In genomic region chr11:77473801-77474508, GRCh38 we compare ENCODE assay signal across 8 cellular contexts. TPM values are rescaled to one million over a fixed set of nuclear protein-coding genes. Genes with fewer than 3 reads are reported as not detected.
DNase-seq lines count a peak whose midpoint lies in the region; ATAC-seq and TF ChIP-seq lines count a peak whose summit lies in the region.

Gene PAK1, minus strand, starts transcription at chr11:77474094. Its CDS starts 81,574 bp downstream, at chr11:77392520.

- CTCF ChIA-PET in Panc1 (lab: Charles Lee): interaction anchor here (0.7 kb wide), 1 partner anchor 81 kb away, joined by 8 read pairs; no protein-coding TSS in a partner anchor

- no peak for TF ChIP-seq CTCF in Panc1 (IDR thresholded peaks at IDR 0.05)
- no peak for TF ChIP-seq CTCF in fibroblast of mammary gland (conservative IDR thresholded peaks at IDR 0.05; ENCODE audit: control insufficient read depth, insufficient read depth, low read depth, low read length)

- peak; percentile 16; the same call in 1 of the 2 replicates for TF ChIP-seq RAD21 in Ishikawa (IDR thresholded peaks at IDR 0.05; ENCODE audit: low read depth)

- H3K4me3 ChIP-seq in Panc1 (ENCODE audit: low read depth in 2 of 2, low read length in 2 of 2) (peak within 1 kb of the TSS; percentile 52 to 73), fibroblast of mammary gland (ENCODE audit: control insufficient read depth, low read depth, low read length) (peak within 1 kb of the TSS; percentile 55)

- BruUV-seq in Panc1 (replicated peaks; lab: Mats Ljungman, UMichigan): no TSS peak

- peak within 1 kb of the TSS; percentile 6; the same call in 1 of the 2 replicates for H3K27ac ChIP-seq in Panc1 (ENCODE audit: low read length)

- H3K27me3 ChIP-seq in Panc1 (ENCODE audit: control insufficient read depth, insufficient read depth, low read length): peaks cover 19% of the 10 kb centered on the region

- H3K9me3 ChIP-seq in Panc1 (ENCODE audit: control insufficient read depth, insufficient read depth, low read depth, low read length): no peaks in the 10 kb centered on the region

- no peaks in the 10 kb centered on the region for H3K36me3 ChIP-seq in Panc1 (ENCODE audit: control insufficient read depth, insufficient read depth, low read length)

- no peaks in the 10 kb centered on the region for H3K9me3 Mint-ChIP-seq in naive thymus-derived CD8-positive, alpha-beta T cell
- H3K9me3 Mint-ChIP-seq in stimulated activated memory B cell treated with anti-CD40 and anti-IgM and Interleukin-4, amounts not matched to agents 10 μg/mL and 1 μg/mL and 100 μg/mL, for 72 hours: no peaks in the 10 kb centered on the region

- POLR2A ChIA-PET in Panc1 (lab: Charles Lee): no interaction called here
- POLR2A ChIA-PET in naive thymus-derived CD8-positive, alpha-beta T cell (lab: Charles Lee): interaction anchor here (1.2 kb wide), 1 partner anchor 62 kb away, joined by 5 read pairs; no protein-coding TSS in a partner anchor

- in situ Hi-C loops in Panc1 (cut with HindIII; ENCODE audit: low pct_unique_long_range_greater_than_20kb, low sequenced_read_pairs): no loop called here

- intact Hi-C loops in Panc1 (cut with micrococcal nuclease; ENCODE audit: unreplicated experiment): no loop called here

- peak; percentile 32 for DNase-seq in DMS 273 treated with DMSO at 0.1 percent for 48 hours (lab: John Stamatoyannopoulos, UW)
- DNase-seq in Panc1 (ENCODE audit: low read depth, low spot score): peak; percentile 88
- peak; percentile 59 to 82 for DNase-seq in activated T-helper 1 cell treated with anti-CD3 and anti-CD28 coated beads, Interleukin-2, amount 50 U/mL, for 16 hours (ENCODE audit: low read depth in 1 of 2, low spot score in 1 of 2)
- peak; percentile 87 for DNase-seq in fibroblast of mammary gland (ENCODE audit: low read depth)
- DNase-seq in naive thymus-derived CD8-positive, alpha-beta T cell: peak; percentile 81 to 95 (median 92)

- ATAC-seq in GM21529 (IDR thresholded peaks at IDR 0.05; ENCODE audit: unreplicated experiment): peak; percentile 56
- ATAC-seq in Panc1: peak; percentile 87
- ATAC-seq in naive thymus-derived CD8-positive, alpha-beta T cell: peak; percentile 73 to 78
- ATAC-seq in stimulated activated memory B cell treated with anti-CD40 and anti-IgM and Interleukin-4, amounts not matched to agents 10 μg/mL and 1 μg/mL and 100 μg/mL, for 72 hours: peak; percentile 80

- peak within 1 kb of the TSS; percentile 83 to 95 (median 92) for H3K4me3 Mint-ChIP-seq in naive thymus-derived CD8-positive, alpha-beta T cell
- H3K4me3 Mint-ChIP-seq in stimulated activated memory B cell treated with anti-CD40 and anti-IgM and Interleukin-4, amounts not matched to agents 10 μg/mL and 1 μg/mL and 100 μg/mL, for 72 hours: peak within 1 kb of the TSS; percentile 89

- peaks cover 6% of the 10 kb centered on the region for H3K4me1 ChIP-seq in Panc1 (ENCODE audit: control insufficient read depth, insufficient read depth, low read length)

- H3K27me3 Mint-ChIP-seq in naive thymus-derived CD8-positive, alpha-beta T cell: peaks cover 0 to 2% (median 0%) of the 10 kb centered on the region in 5 donors
- H3K27me3 Mint-ChIP-seq in stimulated activated memory B cell treated with anti-CD40 and anti-IgM and Interleukin-4, amounts not matched to agents 10 μg/mL and 1 μg/mL and 100 μg/mL, for 72 hours: no peaks in the 10 kb centered on the region

- peak within 1 kb of the TSS; percentile 91 to 100 (median 99) for H3K27ac Mint-ChIP-seq in naive thymus-derived CD8-positive, alpha-beta T cell
- H3K27ac Mint-ChIP-seq in stimulated activated memory B cell treated with anti-CD40 and anti-IgM and Interleukin-4, amounts not matched to agents 10 μg/mL and 1 μg/mL and 100 μg/mL, for 72 hours: peak within 1 kb of the TSS; percentile 58

- H3K4me1 Mint-ChIP-seq in naive thymus-derived CD8-positive, alpha-beta T cell: peaks cover 14 to 30% (median 23%) of the 10 kb centered on the region in 4 donors
- H3K4me1 Mint-ChIP-seq in stimulated activated memory B cell treated with anti-CD40 and anti-IgM and Interleukin-4, amounts not matched to agents 10 μg/mL and 1 μg/mL and 100 μg/mL, for 72 hours: no peaks in the 10 kb centered on the region

- no peaks in the 10 kb centered on the region for H3K36me3 Mint-ChIP-seq in naive thymus-derived CD8-positive, alpha-beta T cell
- no peaks in the 10 kb centered on the region for H3K36me3 Mint-ChIP-seq in stimulated activated memory B cell treated with anti-CD40 and anti-IgM and Interleukin-4, amounts not matched to agents 10 μg/mL and 1 μg/mL and 100 μg/mL, for 72 hours

- TF ChIP-seq EP300 in Ishikawa (IDR thresholded peaks at IDR 0.05; ENCODE audit: borderline replicate concordance): peak; percentile 28; the same call in 1 of the 2 replicates

TF ChIP-seq in Ishikawa, 13 proteins besides CTCF, POLR2A, EP300 and RAD21:
- TF ChIP-seq ZBTB7A (IDR thresholded peaks at IDR 0.05; ENCODE audit: low read depth) (peak; percentile 51; the same call in 1 of the 2 replicates), CREB1 (IDR thresholded peaks at IDR 0.05; ENCODE audit: low read depth) (peak; percentile 98), REST (IDR thresholded peaks at IDR 0.05; ENCODE audit: low read depth) (no peak), TEAD4 (IDR thresholded peaks at IDR 0.05) (peak; percentile 36; the same call in 1 of the 2 replicates), NFIC (IDR thresholded peaks at IDR 0.05) (peak; percentile 48), MAX (IDR thresholded peaks at IDR 0.05) (peak; percentile 19; the same call in 1 of the 2 replicates), YY1 (IDR thresholded peaks at IDR 0.05; ENCODE audit: low read depth) (peak; percentile 30; the same call in 1 of the 2 replicates), CEBPB (IDR thresholded peaks at IDR 0.05) (no peak; the same call in 1 of the 2 replicates), USF1 (IDR thresholded peaks at IDR 0.05) (peak; percentile 75), FOXM1 (IDR thresholded peaks at IDR 0.05; ENCODE audit: borderline replicate concordance, low read depth) (no peak), TCF12 (IDR thresholded peaks at IDR 0.05; ENCODE audit: low read depth) (no peak; the same call in 1 of the 2 replicates), TAF1 (IDR thresholded peaks at IDR 0.05; ENCODE audit: low read depth) (no peak), EGR1 (IDR thresholded peaks at IDR 0.05) (peak; percentile 91)

RNA-seq across cellular contexts. Expression of gene PAK1, which starts in this region (rescaled TPM):
- 38.2 TPM for total RNA-seq in Panc1 (2021; ENCODE audit: unreplicated experiment)
- 33.0 TPM for polyA plus RNA-seq in Panc1 (2012; ENCODE audit: insufficient read length)
- 10 to 100 TPM; 24.4 to 28.9 TPM for total RNA-seq in naive thymus-derived CD8-positive, alpha-beta T cell
- polyA plus RNA-seq in naive thymus-derived CD8-positive, alpha-beta T cell: 10 to 100 TPM; 17.2 to 24.2 (median 21.6) TPM

Comparison
In these comparisons a context has a peak if more than half of its experiments do, and no peak if none do; other contexts are left out.
1. Peak in every context shown above with its lines: DNase-seq, ATAC-seq, H3K4me3 ChIP-seq and H3K27ac ChIP-seq.
2. DNase-seq: peak in every context shown above with its lines; median percentile 92 in naive thymus-derived CD8-positive, alpha-beta T cell; 88 in Panc1; 87 in fibroblast of mammary gland; 70 in activated T-helper 1 cell treated with anti-CD3 and anti-CD28 coated beads, Interleukin-2, amount 50 U/mL, for 16 hours; 32 in DMS 273 treated with DMSO at 0.1 percent for 48 hours.